In the genomic region with DNA sequence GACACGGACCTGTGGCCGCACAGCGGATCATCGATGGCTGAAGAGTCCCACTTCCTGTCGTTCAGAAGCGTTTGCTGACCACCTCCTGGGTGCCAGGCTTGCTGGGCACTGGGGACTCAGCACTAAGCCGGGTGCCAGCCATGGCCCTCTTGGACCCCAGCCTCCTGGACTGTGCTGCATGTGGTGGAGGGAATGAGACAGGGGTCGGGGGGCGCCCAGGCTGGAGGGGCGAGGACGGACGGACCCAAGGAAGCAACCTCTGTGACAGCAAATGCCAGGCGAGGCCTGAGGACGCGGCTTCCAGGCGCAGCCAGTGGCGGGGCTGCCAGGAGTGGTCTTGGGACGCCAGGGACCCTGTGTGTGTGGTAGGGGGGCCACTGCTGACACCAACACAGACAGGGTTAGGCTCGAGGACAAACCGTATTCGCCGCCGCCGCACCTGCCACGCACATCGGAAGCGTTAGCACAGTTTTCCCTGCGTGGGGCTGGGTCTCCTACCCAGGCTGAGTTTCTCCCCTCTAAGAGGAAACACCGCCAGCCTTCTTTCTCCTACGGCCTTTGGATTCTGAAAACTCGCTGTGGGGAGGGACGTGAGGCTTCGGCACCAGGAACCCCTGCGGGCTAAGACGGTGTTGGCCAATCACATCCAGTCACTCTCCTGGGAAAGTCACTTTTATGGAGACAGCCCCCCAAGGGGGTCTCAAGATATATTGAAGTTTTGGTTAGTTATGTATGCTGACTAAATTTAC, we compare ENCODE assay signal across 12 cellular contexts. TPM values are rescaled to one million over a fixed set of nuclear protein-coding genes. Genes with fewer than 3 reads are reported as not detected.
DNase-seq lines count a peak whose midpoint lies in the region; ATAC-seq and TF ChIP-seq lines count a peak whose summit lies in the region.
"Had no signal": no experiment of that assay in that cellular context is flagged by ENCODE, and none has a peak within 500 bp of the region (broad histone marks: within the 10 kb centered on the region; RNA-seq: fewer than 3 reads in every experiment).

No MANE protein-coding gene starts in this region.

- no peak overlapping the region for H3K4me2 ChIP-seq in trophoblast cell (ENCODE audit: low read length)

- peak overlapping the region; percentile 8 for H4K8ac ChIP-seq in trophoblast cell (ENCODE audit: low read depth, low read length)

- H3K23ac ChIP-seq in trophoblast cell (ENCODE audit: low read length), result no peak overlapping the region

- H3K4me3 ChIP-seq in cardiac muscle cell, result no peak overlapping the region
- no peak overlapping the region for H3K4me3 ChIP-seq in trophoblast cell (ENCODE audit: low read depth, low read length)
- H3K4me3 ChIP-seq in vagina, result no peak overlapping the region
- H3K4me3 ChIP-seq: A549 had no signal

- ATAC-seq in Right ventricle myocardium superior (ENCODE audit: poor library complexity), result no peak

- H2BK120ac ChIP-seq in trophoblast cell (ENCODE audit: insufficient read depth, low read length, poor library complexity), result peak overlapping the region; percentile 69

- peak overlapping the region; percentile 24 for H3K18ac ChIP-seq in trophoblast cell (ENCODE audit: low read length)

- H3K27ac ChIP-seq in cardiac muscle cell, result peak overlapping the region; percentile 92
- peak overlapping the region; percentile 97 for H3K27ac ChIP-seq in trophoblast cell (ENCODE audit: low read depth, low read length)
- H3K27ac ChIP-seq in vagina, result peak overlapping the region; percentile 92

- peaks cover 46% of the 10 kb centered on the region for H3K79me1 ChIP-seq in trophoblast cell (ENCODE audit: low read length)

- peaks cover 24% of the 10 kb centered on the region for H3K79me2 ChIP-seq in trophoblast cell (ENCODE audit: control insufficient read depth, insufficient read depth, low read length, poor library complexity)

- DNase-seq in Right ventricle myocardium superior (peak; percentile 39), cardiac septum (ENCODE audit: low spot score) (no peak), cardiac muscle cell (ENCODE audit: low read depth in 1 of 2, low spot score in 1 of 2) (no peak), trophoblast cell (peak; percentile 56 to 78), vagina (ENCODE audit: extremely low spot score in 2 of 2) (no peak), NCI-H446 (lab: John Stamatoyannopoulos, UW) (no peak), GDM1 (lab: John Stamatoyannopoulos, UW) (no peak), erythroblast (lab: John Stamatoyannopoulos, UW) (no peak)
- DNase-seq: activated T-cell treated with anti-CD3 and anti-CD28 coated beads, Interleukin-2, amount 50 U/mL, for 24 hours; DMS79 treated with DMSO at 0.1 percent for 48 hours; Karpas-422 had no signal

- peak overlapping the region; percentile 53 for H2BK12ac ChIP-seq in trophoblast cell (ENCODE audit: low read length)

- TF ChIP-seq POLR2A in vagina (IDR thresholded peaks at IDR 0.05) (no peak), erythroblast (IDR thresholded peaks at IDR 0.05; ENCODE audit: low read length) (no peak)

- peak overlapping the region; percentile 0 for H4K12ac ChIP-seq in trophoblast cell (ENCODE audit: low read depth, low read length)

- peak overlapping the region; percentile 71 for H4K91ac ChIP-seq in trophoblast cell (ENCODE audit: low read depth, low read length)

- intact Hi-C loops in Right ventricle myocardium superior (cut with DNase I), result no loop called here
- intact Hi-C loops in cardiac septum (cut with DNase I), result no loop called here
- intact Hi-C loops in vagina (cut with DNase I), result no loop called here

- H2BK5ac ChIP-seq in trophoblast cell (ENCODE audit: low read depth, low read length, poor library complexity), result peak overlapping the region; percentile 24

- H2AFZ ChIP-seq in trophoblast cell (ENCODE audit: insufficient read depth, low read length, poor library complexity), result no peak overlapping the region

- H3K14ac ChIP-seq in trophoblast cell (ENCODE audit: low read length), result peak overlapping the region; percentile 74

- H3K36me3 ChIP-seq in cardiac muscle cell (no peaks in the 10 kb centered on the region), trophoblast cell (ENCODE audit: control insufficient read depth in 1 of 2, insufficient read depth in 2 of 2, low read length in 2 of 2) (no peaks in the 10 kb centered on the region), vagina (no peaks in the 10 kb centered on the region)

- peak overlapping the region; percentile 3 for H3K4ac ChIP-seq in trophoblast cell (ENCODE audit: low read depth, low read length)

- TF ChIP-seq CTCF in cardiac muscle cell (IDR thresholded peaks at IDR 0.05; ENCODE audit: low read depth, low read length), result no peak
- TF ChIP-seq CTCF in vagina (IDR thresholded peaks at IDR 0.05), result no peak

- no peaks in the 10 kb centered on the region for H3K27me3 ChIP-seq in cardiac muscle cell
- no peaks in the 10 kb centered on the region for H3K27me3 ChIP-seq in trophoblast cell (ENCODE audit: insufficient read depth, low read length)
- no peaks in the 10 kb centered on the region for H3K27me3 ChIP-seq in vagina

- no CpG with 5 or more reads among the region's 35 CpGs for WGBS in trophoblast cell (ENCODE audit: extremely low coverage, insufficient coverage, insufficient read length)

- H2AK5ac ChIP-seq in trophoblast cell (ENCODE audit: low read length), result peak overlapping the region; percentile 45

- no peak overlapping the region for H3K9ac ChIP-seq in trophoblast cell (ENCODE audit: low read length)

- no peaks in the 10 kb centered on the region for H3K9me3 ChIP-seq in cardiac muscle cell (ENCODE audit: low read depth)
- H3K9me3 ChIP-seq in trophoblast cell (ENCODE audit: insufficient read depth, low read depth, low read length), result peaks cover 4% of the 10 kb centered on the region
- H3K9me3 ChIP-seq in vagina, result no peaks in the 10 kb centered on the region
- H3K9me3 ChIP-seq: A549 had no signal

- H3K4me1 ChIP-seq in cardiac muscle cell (ENCODE audit: low read depth) (peaks cover 39% of the 10 kb centered on the region), trophoblast cell (ENCODE audit: control insufficient read depth in 1 of 2, insufficient read depth in 2 of 2, low read length in 2 of 2) (peaks cover 29 to 34% of the 10 kb centered on the region in 2 experiments), vagina (peaks cover 59% of the 10 kb centered on the region)

RNA-seq across cellular contexts. Expression of a gene that starts 3.1 kb away (rescaled TPM):
- total RNA-seq in Right ventricle myocardium superior (21.7 TPM), cardiac septum (30.5 TPM), cardiac muscle cell (50.4 and 90.1 TPM in 2 replicates), vagina (136 TPM)
- polyA plus RNA-seq in cardiac muscle cell, result 42.2 and 58.8 TPM in 2 replicates
- polyA plus RNA-seq in trophoblast cell (2013), result 198 and 200 TPM in 2 replicates

RNA-seq across cellular contexts. Expression of a gene that starts 12.2 kb away (rescaled TPM):
- total RNA-seq in Right ventricle myocardium superior (126 TPM), cardiac septum (96.2 TPM), cardiac muscle cell (78.1 and 105 TPM in 2 replicates), vagina (72.4 TPM)
- polyA plus RNA-seq in cardiac muscle cell, result 29.1 and 49.2 TPM in 2 replicates
- 49.5 and 53.4 TPM in 2 replicates for polyA plus RNA-seq in trophoblast cell (2013)

RNA-seq across cellular contexts. Expression of a gene that starts 13.6 kb away (rescaled TPM):
- total RNA-seq in Right ventricle myocardium superior (271 TPM), cardiac septum (174 TPM), cardiac muscle cell (235 and 301 TPM in 2 replicates), vagina (94.5 TPM)
- polyA plus RNA-seq in cardiac muscle cell, result 252 and 305 TPM in 2 replicates
- polyA plus RNA-seq in trophoblast cell (2013), result 113 and 117 TPM in 2 replicates

RNA-seq across cellular contexts. Expression of a gene that starts 30.3 kb away (rescaled TPM):
- 0.40 TPM for total RNA-seq in Right ventricle myocardium superior
- 0.62 TPM for total RNA-seq in cardiac septum
- 0.81 and 1.1 TPM in 2 replicates for total RNA-seq in cardiac muscle cell
- 0.32 and 0.70 TPM in 2 replicates for polyA plus RNA-seq in cardiac muscle cell
- polyA plus RNA-seq in trophoblast cell (2013), result 0.17 and 0.21 TPM in 2 replicates
- total RNA-seq in vagina, result 0.74 TPM

RNA-seq across cellular contexts. Expression of a gene that starts 36.8 kb away (rescaled TPM):
- total RNA-seq in Right ventricle myocardium superior (113 TPM), cardiac septum (50.2 TPM), cardiac muscle cell (38.5 and 49.3 TPM in 2 replicates), vagina (20.9 TPM)
- polyA plus RNA-seq in cardiac muscle cell, result 33.7 and 38.0 TPM in 2 replicates
- polyA plus RNA-seq in trophoblast cell (2013), result 20.9 and 21.3 TPM in 2 replicates

Comparison
In these comparisons a context has a peak if more than half of its experiments do, and no peak if none do; other contexts are left out.
1. DNase-seq: peak in Right ventricle myocardium superior (single experiment) and trophoblast cell (2 of 2); none in cardiac septum (single experiment), cardiac muscle cell (0 of 2), vagina (0 of 2), NCI-H446 (0 of 2), GDM1 (single experiment) and erythroblast (0 of 2).
2. Peak in every context shown above with its lines, with median percentiles within 50 percentile points of each other: H3K27ac ChIP-seq.